Comparison of ENCODE assay signal across 19 cellular contexts in genomic region chr17:1039119-1039507, GRCh38. TPM values are rescaled to one million over a fixed set of nuclear protein-coding genes. Genes with fewer than 3 reads are reported as not detected.
DNase-seq lines count a peak whose midpoint lies in the region; ATAC-seq and TF ChIP-seq lines count a peak whose summit lies in the region.
"Had no signal": no experiment of that assay in that cellular context is flagged by ENCODE, and none has a peak within 500 bp of the region (broad histone marks: within the 10 kb centered on the region; RNA-seq: fewer than 3 reads in every experiment).

No MANE protein-coding gene starts in this region.

- no peak overlapping the region for H3K4me3 ChIP-seq in esophagus (ENCODE audit: low read depth in 1 of 2, low read length in 2 of 2)
- no peak overlapping the region for H3K4me3 ChIP-seq in neutrophil (ENCODE audit: low read depth in 1 of 2, low read length in 1 of 2)
- no peak overlapping the region for H3K4me3 ChIP-seq in tibial artery
- H3K4me3 ChIP-seq: cardiac muscle cell, K562 had no signal

- WGBS in esophagus, 2 donors: 77 to 85% methylated on average over 15 to 16 of the region's 16 CpGs

- no peaks in the 10 kb centered on the region for H3K9me3 ChIP-seq in esophagus (ENCODE audit: control insufficient read depth in 2 of 2, insufficient read depth in 1 of 2, low read depth in 1 of 2, low read length in 1 of 2)
- no peaks in the 10 kb centered on the region for H3K9me3 ChIP-seq in neutrophil
- H3K9me3 ChIP-seq in tibial artery: no peaks in the 10 kb centered on the region

- H3K4me1 ChIP-seq in esophagus (ENCODE audit: control insufficient read depth in 2 of 2, insufficient read depth in 2 of 2, low read length in 1 of 2): peaks cover 0 to 7% of the 10 kb centered on the region in 2 donors
- H3K4me1 ChIP-seq in neutrophil (ENCODE audit: control insufficient read depth in 1 of 2, insufficient read depth in 1 of 2, low read depth in 1 of 2, low read length in 1 of 2): peaks cover 17 to 18% of the 10 kb centered on the region in 2 experiments
- peaks cover 0 to 44% (median 31%) of the 10 kb centered on the region in 4 donors for H3K4me1 ChIP-seq in tibial artery

- no peaks in the 10 kb centered on the region for H3K27me3 ChIP-seq in esophagus (ENCODE audit: control insufficient read depth in 1 of 2, insufficient read depth in 2 of 2, low read length in 2 of 2)
- H3K27me3 ChIP-seq in neutrophil: no peaks in the 10 kb centered on the region
- no peaks in the 10 kb centered on the region for H3K27me3 ChIP-seq in tibial artery
- H3K27me3 ChIP-seq: cardiac muscle cell had no signal

- no peak for ATAC-seq in HG02642 (IDR thresholded peaks at IDR 0.05; ENCODE audit: poor library complexity, unreplicated experiment)
- ATAC-seq: K562 had no signal

- peaks cover 3 to 50% of the 10 kb centered on the region in 2 donors for H3K36me3 ChIP-seq in esophagus (ENCODE audit: control insufficient read depth in 2 of 2, insufficient read depth in 2 of 2, low read length in 1 of 2)
- H3K36me3 ChIP-seq in neutrophil: peaks cover 66% of the 10 kb centered on the region
- peaks cover 0 to 27% (median 8%) of the 10 kb centered on the region in 3 donors for H3K36me3 ChIP-seq in tibial artery
- H3K36me3 ChIP-seq: cardiac muscle cell had no signal

- intact Hi-C loops in tibial artery (cut with DNase I; ENCODE audit: low total_unique reads): no loop called here

- H3K27ac ChIP-seq in esophagus (ENCODE audit: low read depth in 2 of 2, low read length in 1 of 2) (peak overlapping the region; percentile 38), neutrophil (peak overlapping the region; percentile 68), tibial artery (peak overlapping the region; percentile 50 to 56)
- H3K27ac ChIP-seq: cardiac muscle cell had no signal

- DNase-seq in NCI-H524 (lab: John Stamatoyannopoulos, UW) (peak; percentile 57 to 68), NCI-H524 treated with DMSO at 0.1 percent for 48 hours (lab: John Stamatoyannopoulos, UW) (no peak), tibial artery (no peak), NCI-H1417 (lab: John Stamatoyannopoulos, UW) (no peak), HK-2 (ENCODE audit: unreplicated experiment) (no peak)
- DNase-seq: 8988T; activated CD4-positive, alpha-beta T cell treated with anti-CD3 and anti-CD28 coated beads for 1 hour; activated CD8-positive, alpha-beta memory T cell treated with anti-CD3 and anti-CD28 coated beads, Interleukin-2, amount 50 U/mL, for 4 hours; CD4-positive, CD25-positive, alpha-beta regulatory T cell; EL; HFFc6; NCI-H446; stimulated activated CD4-positive, alpha-beta T cell treated with anti-CD3 and anti-CD28 coated beads, Interleukin-15, amount 100 ng/mL, for 24 hours; T-helper 17 cell had no signal

- TF ChIP-seq CTCF in neutrophil (IDR thresholded peaks at IDR 0.05) (no peak), tibial artery (IDR thresholded peaks at IDR 0.05) (no peak)

RNA-seq across cellular contexts. Expression of gene TIMM22, which starts 42.2 kb away (rescaled TPM):
- 1 to 10 TPM; 5.0 to 9.3 TPM for polyA plus RNA-seq in esophagus

RNA-seq across cellular contexts. Expression of gene NXN, which starts 59.5 kb away (rescaled TPM):
- polyA plus RNA-seq in esophagus: 10 to 100 TPM; 10.1 to 24.0 TPM

Comparison
In these comparisons a context has a peak if more than half of its experiments do, and no peak if none do; other contexts are left out.
1. DNase-seq: peak in NCI-H524 (2 of 2); none in NCI-H524 treated with DMSO at 0.1 percent for 48 hours (single experiment), tibial artery (0 of 2), NCI-H1417 (0 of 3) and HK-2 (single experiment).
2. Peak in every context shown above with its lines, with median percentiles within 50 percentile points of each other: H3K27ac ChIP-seq.